In genomic region chr11:83819936-83820549, GRCh38 we compare ENCODE assay signal across 8 cellular contexts.
DNase-seq lines count a peak whose midpoint lies in the region; ATAC-seq and TF ChIP-seq lines count a peak whose summit lies in the region.

No MANE protein-coding gene starts in this region.

- 24% methylated on average over 2 of the region's 2 CpGs for WGBS in prostate gland
- WGBS in lower leg skin, 2 donors = 22 to 24% methylated on average over 2 of the region's 2 CpGs

- no peak overlapping the region for H3K27ac ChIP-seq in prostate gland

- H3K9me3 ChIP-seq in prostate gland = no peaks in the 10 kb centered on the region

- no peaks in the 10 kb centered on the region for H3K4me1 ChIP-seq in prostate gland (replicated peaks)

- H3K4me3 ChIP-seq in fibroblast of the aortic adventitia (ENCODE audit: low read depth, low read length) = no peak overlapping the region
- H3K4me3 ChIP-seq in prostate gland = no peak overlapping the region
- H3K4me3 ChIP-seq in lower leg skin (ENCODE audit: low read depth, poor library complexity, severe bottlenecking) = no peak overlapping the region

- TF ChIP-seq POLR2A in prostate gland (IDR thresholded peaks at IDR 0.05) = no peak
- no peak for TF ChIP-seq POLR2A in lower leg skin (IDR thresholded peaks at IDR 0.05)

- H3K36me3 ChIP-seq in prostate gland = no peaks in the 10 kb centered on the region

- no peaks in the 10 kb centered on the region for H3K27me3 ChIP-seq in prostate gland (replicated peaks; ENCODE audit: insufficient read depth)

- intact Hi-C loops in prostate gland (cut with DNase I) = loop anchor here (5.0 to 10.0 kb wide), 2 partner anchors 528 to 1105 kb away; no protein-coding TSS in a partner anchor
- intact Hi-C loops in lower leg skin (cut with DNase I; ENCODE audit: low total_unique reads) = loop anchor here (10.0 kb wide), 2 partner anchors 535 to 1105 kb away; partner anchors contain the start of gene CCDC90B

- DNase-seq in A172 (ENCODE audit: low spot score) (peak; percentile 73), GM10266 (ENCODE audit: extremely low spot score) (peak; percentile 16), M059J (ENCODE audit: low read depth) (peak; percentile 70), SK-MEL-5 (ENCODE audit: low read depth, low spot score) (peak; percentile 69), fibroblast of the aortic adventitia (ENCODE audit: low read depth) (peak; percentile 88), prostate gland (ENCODE audit: low spot score) (peak; percentile 57), lower leg skin (ENCODE audit: low spot score in 2 of 2) (no peak)

- no peak for ATAC-seq in GM19452 (IDR thresholded peaks at IDR 0.05; ENCODE audit: unreplicated experiment)

- TF ChIP-seq CTCF in GM10266 (IDR thresholded peaks at IDR 0.05; ENCODE audit: control insufficient read depth, insufficient read depth, low read depth, missing control alignments) (peak; percentile 48), fibroblast of the aortic adventitia (IDR thresholded peaks at IDR 0.05; ENCODE audit: insufficient read depth, low read length) (peak; percentile 53), prostate gland (IDR thresholded peaks at IDR 0.05) (peak in 3 of 4 experiments; percentile 46 to 83 (median 82)), lower leg skin (IDR thresholded peaks at IDR 0.05) (no peak)

- in situ Hi-C loops in SK-MEL-5 (cut with HindIII; ENCODE audit: low pct_unique_long_range_greater_than_20kb, low sequenced_read_pairs) = no loop called here

Comparison
In these comparisons a context has a peak if more than half of its experiments do, and no peak if none do; other contexts are left out.
1. DNase-seq: peak in A172 (single experiment), GM10266 (single experiment), M059J (single experiment), SK-MEL-5 (single experiment), fibroblast of the aortic adventitia (single experiment) and prostate gland (single experiment); none in lower leg skin (0 of 2).
2. CTCF ChIP-seq: peak in GM10266 (single experiment), fibroblast of the aortic adventitia (single experiment) and prostate gland (3 of 4); none in lower leg skin (0 of 3).